In the genomic region with DNA sequence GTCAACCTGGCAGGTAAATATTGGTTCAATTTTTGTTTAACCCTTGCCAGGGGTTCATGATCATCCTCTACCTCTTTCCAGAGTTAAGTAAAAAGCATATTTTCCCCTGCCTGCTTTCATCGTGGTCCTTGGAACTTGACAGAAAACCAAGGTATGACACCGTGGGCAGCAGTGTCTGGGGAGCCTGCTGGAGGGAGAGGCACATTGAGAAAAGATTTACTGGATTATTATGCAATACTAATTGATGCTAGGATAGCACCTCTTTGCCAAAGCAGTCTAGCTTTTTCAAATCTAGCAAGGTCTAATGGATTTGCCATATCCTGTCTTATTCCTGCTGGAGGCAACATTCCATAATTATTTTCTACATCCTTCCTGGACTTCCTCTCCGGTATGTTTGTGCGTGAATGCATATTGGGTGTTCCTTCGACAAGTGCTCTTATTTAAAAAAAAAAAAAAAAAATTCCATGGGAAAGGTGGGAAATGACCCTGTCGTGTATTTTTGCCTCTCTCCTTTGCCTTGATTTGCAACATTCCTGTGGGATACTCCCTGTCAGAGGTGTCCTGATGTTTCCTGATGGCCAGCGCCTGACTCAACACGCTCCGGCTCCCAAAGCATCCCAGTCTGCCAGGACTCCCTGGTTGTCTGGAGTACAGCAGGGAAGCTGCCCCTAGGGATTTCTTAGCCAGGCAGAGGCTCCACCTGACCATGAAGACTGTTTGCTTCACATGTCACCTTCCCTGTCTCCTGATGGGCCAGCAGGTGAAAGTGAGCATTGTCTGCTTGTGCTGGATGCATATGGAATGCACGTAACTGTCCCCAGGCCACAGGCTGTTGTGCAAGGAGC, we compare ENCODE assay signal across 9 cellular contexts. TPM values are rescaled to one million over a fixed set of nuclear protein-coding genes. Genes with fewer than 3 reads are reported as not detected.
DNase-seq lines count a peak whose midpoint lies in the region; ATAC-seq, FAIRE-seq and TF ChIP-seq lines count a peak whose summit lies in the region.
"Had no signal": no experiment of that assay in that cellular context is flagged by ENCODE, and none has a peak within 500 bp of the region (broad histone marks: within the 10 kb centered on the region; RNA-seq: fewer than 3 reads in every experiment).

No MANE protein-coding gene starts in this region.

- H3K79me2 ChIP-seq in DND-41 (ENCODE audit: insufficient read depth, low read length) = peaks cover 44% of the 10 kb centered on the region

- TF ChIP-seq CTCF in DND-41 (IDR thresholded peaks at IDR 0.05; ENCODE audit: borderline replicate concordance, extremely low read depth, low read length, poor library complexity, severe bottlenecking) = no peak
- TF ChIP-seq CTCF in cardiac fibroblast (IDR thresholded peaks at IDR 0.05; ENCODE audit: low read depth, low read length) = no peak

- no peaks in the 10 kb centered on the region for H3K27me3 ChIP-seq in DND-41 (ENCODE audit: insufficient read depth, low read length, poor library complexity)
- H3K27me3 ChIP-seq in aorta (ENCODE audit: control insufficient read depth in 1 of 2, insufficient read depth in 2 of 2, low read length in 1 of 2) = no peaks in the 10 kb centered on the region

- H3K27ac ChIP-seq in DND-41 (ENCODE audit: low read length) (peak overlapping the region; percentile 35; the same call in 1 of the 2 replicates), mesodermal cell (ENCODE audit: low read depth, low read length, severe bottlenecking) (peak overlapping the region; percentile 91), aorta (ENCODE audit: low read depth in 1 of 2, low read length in 2 of 2) (peak overlapping the region; percentile 87 to 91)
- H3K27ac ChIP-seq: HL-60 had no signal

- DNase-seq in DND-41 (no peak), NCI-H460 (ENCODE audit: extremely low read depth, low read depth) (peak; percentile 79), cardiac fibroblast (ENCODE audit: low read depth in 2 of 2) (peak; percentile 64 to 81), aorta (no peak), frontal cortex (ENCODE audit: low spot score in 2 of 2) (no peak), HuH-7.5 (ENCODE audit: low spot score) (no peak)

- peaks cover 77% of the 10 kb centered on the region for H3K4me1 ChIP-seq in DND-41 (ENCODE audit: insufficient read depth, low read length)
- peaks cover 34% of the 10 kb centered on the region for H3K4me1 ChIP-seq in mesodermal cell (ENCODE audit: control insufficient read depth, insufficient read depth, low read length, poor library complexity, severe bottlenecking)
- H3K4me1 ChIP-seq in aorta (ENCODE audit: control insufficient read depth in 1 of 2, insufficient read depth in 2 of 2, low read length in 2 of 2) = no peaks in the 10 kb centered on the region

- intact Hi-C loops in aorta (cut with DNase I) = loop anchor here (2.0 kb wide), 1 partner anchor 41 kb away; no protein-coding TSS in a partner anchor

- H3K4me2 ChIP-seq in DND-41 (ENCODE audit: insufficient read depth, low read length) = peak overlapping the region; percentile 89

- peaks cover 57% of the 10 kb centered on the region for H4K20me1 ChIP-seq in DND-41 (ENCODE audit: insufficient read depth, low read length)

- H3K9me3 ChIP-seq in DND-41 (ENCODE audit: insufficient read depth, low read length, severe bottlenecking) = no peaks in the 10 kb centered on the region
- no peaks in the 10 kb centered on the region for H3K9me3 ChIP-seq in mesodermal cell (ENCODE audit: control insufficient read depth, low read length)
- H3K9me3 ChIP-seq in aorta (ENCODE audit: control insufficient read depth, low read length) = no peaks in the 10 kb centered on the region

- H3K4me3 ChIP-seq in DND-41 (ENCODE audit: low read depth in 1 of 2, low read length in 2 of 2) = peak overlapping the region in 1 of 2 experiments; percentile 10; a peak in 1 of 4 replicates
- no peak overlapping the region for H3K4me3 ChIP-seq in cardiac fibroblast (replicated peaks in 1 of 2; ENCODE audit: low read depth in 2 of 2, low read length in 2 of 2)
- H3K4me3 ChIP-seq in mesodermal cell (ENCODE audit: extremely low read depth, insufficient read depth, low read length, poor library complexity, severe bottlenecking) = no peak overlapping the region
- no peak overlapping the region for H3K4me3 ChIP-seq in aorta (ENCODE audit: low read length in 2 of 2)

- WGBS in mesodermal cell (ENCODE audit: insufficient coverage in 2 of 2), 2 experiments = 55 to 56% methylated on average over 7 to 8 of the region's 10 CpGs
- 66 to 68% methylated on average over 10 of the region's 10 CpGs for WGBS in aorta, 2 donors

- H2AFZ ChIP-seq in DND-41 (ENCODE audit: low read depth, low read length) = no peak overlapping the region

- no peak for FAIRE-seq in frontal cortex (lab: Jason Lieb, UNC)

- peak overlapping the region; percentile 11; the same call in 1 of the 2 replicates for H3K9ac ChIP-seq in DND-41 (ENCODE audit: low read depth, low read length)

- peaks cover 42% of the 10 kb centered on the region for H3K36me3 ChIP-seq in DND-41 (ENCODE audit: insufficient read depth, low read length)
- H3K36me3 ChIP-seq in mesodermal cell (ENCODE audit: control insufficient read depth, insufficient read depth, low read length) = peaks cover 33% of the 10 kb centered on the region
- H3K36me3 ChIP-seq in aorta (ENCODE audit: control insufficient read depth in 1 of 2, insufficient read depth in 2 of 2, low read length in 1 of 2) = no peaks in the 10 kb centered on the region

- ATAC-seq in DND-41 (ENCODE audit: insufficient read depth, low read depth) (no peak), aorta (ENCODE audit: low FRiP score) (no peak), GM19397 (IDR thresholded peaks at IDR 0.05; ENCODE audit: unreplicated experiment) (no peak)

RNA-seq across cellular contexts. Expression of gene BHLHE40, which starts 6.3 kb away (rescaled TPM):
- total RNA-seq in NCI-H460 (2014; rRNA removed; shearing (Covaris generic)) = 64.5 and 76.8 TPM in 2 replicates
- 27.8 and 29.0 TPM in 2 replicates for polyA plus RNA-seq in NCI-H460 (2014; cell fraction: nucleus; rRNA removed)
- polyA plus RNA-seq in mesodermal cell (2013, experiment 1 of 2) = 32.8 TPM
- polyA plus RNA-seq in mesodermal cell (2013, experiment 2 of 2) = 26.5 TPM
- 100 to 1,000 TPM in 1 of 2 donors, 10 to 100 TPM in 1; 90.1 to 181 TPM for total RNA-seq in aorta
- polyA plus RNA-seq in aorta = 10 to 100 TPM; 15.2 to 35.6 TPM
- total RNA-seq in frontal cortex = 2.9 TPM

Comparison
In these comparisons a context has a peak if more than half of its experiments do, and no peak if none do; other contexts are left out.
1. DNase-seq: peak in NCI-H460 (single experiment) and cardiac fibroblast (2 of 2); none in DND-41 (single experiment), aorta (0 of 2), frontal cortex (0 of 2) and HuH-7.5 (single experiment).
2. H3K27ac ChIP-seq: peak in every context shown above with its lines; median percentile 91 in mesodermal cell; 89 in aorta; 35 in DND-41.
3. RNA of gene BHLHE40, which starts 6.3 kb away (total RNA-seq): 90.1 to 181 TPM in aorta and 64.5 to 76.8 TPM in NCI-H460; 2.9 TPM in frontal cortex (single experiment); every median in the first group is over 10 times any median in the second.